9 cellular contexts compared by ENCODE assay signal in the genomic region with DNA sequence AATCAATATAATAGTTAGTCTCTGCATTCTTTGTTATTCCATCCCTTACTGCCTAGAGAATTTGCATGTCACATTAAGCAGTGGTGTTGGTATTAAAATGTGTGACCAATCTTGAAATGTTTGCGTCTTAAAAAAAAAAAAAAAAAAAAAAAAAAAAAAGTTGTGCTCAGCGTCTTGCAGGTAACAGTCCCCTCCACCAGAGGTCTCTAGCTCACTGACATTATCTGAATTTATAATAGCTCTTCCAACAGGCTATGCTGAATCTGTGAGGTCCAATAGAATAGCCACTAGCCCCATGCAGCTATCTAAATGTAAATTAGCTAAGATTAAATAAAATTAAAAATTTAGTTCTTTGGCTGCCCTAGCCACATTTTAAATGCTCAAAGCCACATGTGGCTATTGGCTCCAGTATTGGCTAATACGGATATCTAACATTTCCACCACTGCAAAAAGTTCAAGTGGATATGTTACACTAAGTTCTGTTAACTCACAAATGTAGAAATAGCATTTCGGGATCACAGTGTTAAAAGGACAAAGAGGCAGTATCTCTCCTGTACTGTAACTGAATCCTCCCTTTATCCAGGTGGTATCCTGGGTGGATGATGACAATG. TPM values are rescaled to one million over a fixed set of nuclear protein-coding genes. Genes with fewer than 3 reads are reported as not detected.
A peak's percentile ranks its signal among the peaks of the same experiment; 100 is the strongest.
DNase-seq lines count a peak whose midpoint lies in the region; FAIRE-seq lines count a peak whose summit lies in the region.
"Had no signal": no experiment of that assay in that cellular context is flagged by ENCODE, and none has a peak within 500 bp of the region (broad histone marks: within the 10 kb centered on the region; RNA-seq: fewer than 3 reads in every experiment).

No MANE protein-coding gene starts in this region.

- H4K20me1 ChIP-seq in GM23248 (ENCODE audit: insufficient read depth), result no peaks in the 10 kb centered on the region

- no peak overlapping the region for H3K27ac Mint-ChIP-seq in activated CD4-positive, alpha-beta memory T cell treated with anti-CD3 and anti-CD28 coated beads for 36 hours

- POLR2A ChIA-PET in activated CD4-positive, alpha-beta memory T cell treated with anti-CD3 and anti-CD28 coated beads for 36 hours (lab: Charles Lee), result interaction anchor here (0.6 kb wide), 1 partner anchor 106 kb away, joined by 3 read pairs; no protein-coding TSS in a partner anchor

- H3K79me2 ChIP-seq in GM23248 (ENCODE audit: insufficient read depth), result no peaks in the 10 kb centered on the region

- DNase-seq in D341Med (ENCODE audit: low spot score) (peak; percentile 62), GM23248 (peak; percentile 73), NCI-H1417 treated with DMSO at 0.1 percent for 48 hours (lab: John Stamatoyannopoulos, UW) (peak; percentile 62), SW480 (ENCODE audit: low spot score) (peak; percentile 62), frontal cortex (ENCODE audit: low spot score in 2 of 2) (peak in 1 of 2 donors; percentile 45), smooth muscle cell of the brain vasculature (ENCODE audit: low read depth, low spot score) (peak; percentile 9), GDM1 (lab: John Stamatoyannopoulos, UW) (no peak)
- no peak for DNase-seq in activated CD4-positive, alpha-beta memory T cell treated with anti-CD3 and anti-CD28 coated beads for 36 hours

- H3K36me3 ChIP-seq in GM23248 (ENCODE audit: low read depth), result no peaks in the 10 kb centered on the region

- H3K4me1 ChIP-seq in GM23248 (ENCODE audit: insufficient read depth), result no peaks in the 10 kb centered on the region

- WGBS in GM23248 (ENCODE audit: low coverage in 1 of 2, low lambda C conversion rate in 2 of 2, missing lambda C conversion rate in 2 of 2), 2 experiments, result 20 to 23% methylated on average over 4 of the region's 4 CpGs

- no peak overlapping the region for H3K4me3 ChIP-seq in GM23248

- no peak overlapping the region for H3K9ac ChIP-seq in GM23248

- no peak overlapping the region for H3K27ac ChIP-seq in GM23248

- no peaks in the 10 kb centered on the region for H3K9me3 Mint-ChIP-seq in activated CD4-positive, alpha-beta memory T cell treated with anti-CD3 and anti-CD28 coated beads for 36 hours

- FAIRE-seq in frontal cortex (lab: Jason Lieb, UNC), result peak; percentile 75

- H3K27me3 Mint-ChIP-seq in activated CD4-positive, alpha-beta memory T cell treated with anti-CD3 and anti-CD28 coated beads for 36 hours, result peaks cover 8% of the 10 kb centered on the region

- no peaks in the 10 kb centered on the region for H3K4me1 Mint-ChIP-seq in activated CD4-positive, alpha-beta memory T cell treated with anti-CD3 and anti-CD28 coated beads for 36 hours (ENCODE audit: low read depth)

- intact Hi-C loops in activated CD4-positive, alpha-beta memory T cell treated with anti-CD3 and anti-CD28 coated beads for 36 hours (cut with micrococcal nuclease), result loop anchor here (1.0 kb wide), 2 partner anchors 52 to 389 kb away; no protein-coding TSS in a partner anchor

- no peaks in the 10 kb centered on the region for H3K36me3 Mint-ChIP-seq in activated CD4-positive, alpha-beta memory T cell treated with anti-CD3 and anti-CD28 coated beads for 36 hours

- H3K4me3 Mint-ChIP-seq in activated CD4-positive, alpha-beta memory T cell treated with anti-CD3 and anti-CD28 coated beads for 36 hours, result no peak overlapping the region

- in situ Hi-C loops in GM23248 (cut with MboI), result no loop called here

- CTCF ChIA-PET in activated CD4-positive, alpha-beta memory T cell treated with anti-CD3 and anti-CD28 coated beads for 36 hours (lab: Charles Lee), result interaction anchor here (0.6 to 5.6 kb wide), 17 partner anchors 15 to 1884 kb away, joined by 3 to 50 read pairs (median 5); no protein-coding TSS in a partner anchor

- no peak overlapping the region for H3K4me2 ChIP-seq in GM23248 (ENCODE audit: unreplicated experiment)

- H3K27me3 ChIP-seq in GM23248 (replicated peaks; ENCODE audit: insufficient read depth), result peaks cover 7% of the 10 kb centered on the region

- H3F3A ChIP-seq in GM23248 (ENCODE audit: insufficient read depth), result no peaks in the 10 kb centered on the region

- H3K9me3 ChIP-seq in GM23248 (ENCODE audit: low read depth), result no peaks in the 10 kb centered on the region

- H3K9me2 ChIP-seq in GM23248 (ENCODE audit: insufficient read depth), result no peaks in the 10 kb centered on the region

- no peak overlapping the region for H2AFZ ChIP-seq in GM23248

RNA-seq across cellular contexts. Expression of a gene that starts 28.7 kb away (rescaled TPM):
- not detected in 2 replicates for total RNA-seq in GM23248 (2014; rRNA removed; shearing (Covaris generic))
- not detected in 2 replicates for polyA plus RNA-seq in GM23248 (2016; fragmentation: Nextera tagmentation; extraction: Ambion mirVana)
- total RNA-seq in frontal cortex, result not detected
- not detected for total RNA-seq in activated CD4-positive, alpha-beta memory T cell treated with anti-CD3 and anti-CD28 coated beads for 36 hours
- total RNA-seq: pulmonary artery endothelial cell had no signal

RNA-seq across cellular contexts. Expression of a gene that starts 33.7 kb away (rescaled TPM):
- total RNA-seq in GM23248 (2014; rRNA removed; shearing (Covaris generic)), result not detected in 2 replicates
- not detected in 2 replicates for polyA plus RNA-seq in GM23248 (2016; fragmentation: Nextera tagmentation; extraction: Ambion mirVana)
- 0.82 TPM for total RNA-seq in frontal cortex
- not detected for total RNA-seq in activated CD4-positive, alpha-beta memory T cell treated with anti-CD3 and anti-CD28 coated beads for 36 hours
- total RNA-seq: pulmonary artery endothelial cell had no signal

Comparison
In these comparisons a context has a peak if more than half of its experiments do, and no peak if none do; other contexts are left out.
1. DNase-seq: peak in D341Med (single experiment), GM23248 (single experiment), NCI-H1417 treated with DMSO at 0.1 percent for 48 hours (single experiment), SW480 (single experiment) and smooth muscle cell of the brain vasculature (single experiment); none in GDM1 (single experiment) and activated CD4-positive, alpha-beta memory T cell treated with anti-CD3 and anti-CD28 coated beads for 36 hours (single experiment).